Comparison of ENCODE assay signal across 1 cellular context in the genomic region with DNA sequence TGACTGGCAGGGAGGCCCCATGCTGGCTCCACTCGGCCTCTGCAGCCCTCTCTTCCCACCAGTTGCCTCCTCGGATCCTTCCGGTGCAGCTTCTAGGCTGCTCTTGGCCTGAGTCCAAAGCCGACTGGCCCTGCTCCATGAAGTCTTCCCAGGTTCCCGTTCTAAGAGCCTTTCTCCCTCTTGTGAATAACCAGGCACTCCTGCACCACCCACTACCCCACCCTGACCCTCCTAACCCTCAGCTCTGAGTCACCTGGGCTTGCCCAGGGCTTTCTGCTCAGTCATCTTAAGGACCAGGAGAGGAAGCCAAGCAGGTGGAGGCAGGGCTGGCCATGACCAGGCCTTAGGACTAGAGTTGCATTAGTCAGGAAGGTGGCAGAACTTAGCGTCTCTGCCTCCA.
TF ChIP-seq lines count a peak whose summit lies in the region.

No MANE protein-coding gene starts in this region.

TF ChIP-seq in K562, 482 proteins besides CTCF, POLR2A, EP300 and RAD21 (continued from another document and continues in another):
- TF ChIP-seq TSHZ1 (CRISPR knock-in tag; IDR thresholded peaks at IDR 0.05) (no peak), CCAR2 (IDR thresholded peaks at IDR 0.05; ENCODE audit: low read depth, low read length) (no peak), FUS (optimal IDR thresholded peaks at IDR 0.05; ENCODE audit: low read depth, low read length) (no peak), SIN3A (IDR thresholded peaks at IDR 0.05; ENCODE audit: borderline replicate concordance in 2 of 2, control insufficient read depth in 1 of 2, low read depth in 2 of 2, low read length in 2 of 2) (no peak), ZNF696 (CRISPR knock-in tag; conservative IDR thresholded peaks at IDR 0.05) (no peak), JUN (IDR thresholded peaks at IDR 0.05; ENCODE audit: borderline replicate concordance, low read depth, low read length) (peak; percentile 23; the same call in 1 of the 2 replicates), JUN (CRISPR knock-in tag; IDR thresholded peaks at IDR 0.05; ENCODE audit: borderline replicate concordance) (no peak), CAMTA2 (CRISPR knock-in tag; conservative IDR thresholded peaks at IDR 0.05) (no peak), MTA3 (IDR thresholded peaks at IDR 0.05; ENCODE audit: borderline replicate concordance) (peak; percentile 36; the same call in 1 of the 2 replicates), ESRRA (IDR thresholded peaks at IDR 0.05; ENCODE audit: borderline replicate concordance, low read depth) (no peak), GATA2 (CRISPR knock-in tag; IDR thresholded peaks at IDR 0.05) (no peak), ZNF668 (CRISPR knock-in tag; IDR thresholded peaks at IDR 0.05) (no peak), ZNF707 (CRISPR knock-in tag; conservative IDR thresholded peaks at IDR 0.05) (no peak), HSF4 (CRISPR knock-in tag; IDR thresholded peaks at IDR 0.05; ENCODE audit: borderline replicate concordance) (no peak), SAFB (IDR thresholded peaks at IDR 0.05; ENCODE audit: borderline replicate concordance, low read depth, low read length) (no peak), PCBP1 (IDR thresholded peaks at IDR 0.05; ENCODE audit: low read depth, low read length, poor library complexity, severe bottlenecking) (no peak), ZFPM2 (CRISPR knock-in tag; IDR thresholded peaks at IDR 0.05) (no peak), SP1 (CRISPR knock-in tag; IDR thresholded peaks at IDR 0.05) (no peak), TBL1XR1 (IDR thresholded peaks at IDR 0.05; ENCODE audit: low read length in 2 of 2) (no peak), JUND (IDR thresholded peaks at IDR 0.05; ENCODE audit: borderline replicate concordance, low read depth, low read length) (peak; percentile 66; the same call in 1 of the 2 replicates), JUND (tag; IDR thresholded peaks at IDR 0.05; ENCODE audit: borderline replicate concordance, low read depth, low read length) (peak; percentile 59; the same call in 1 of the 3 replicates), SRSF3 (IDR thresholded peaks at IDR 0.05; ENCODE audit: insufficient read depth, low read length) (no peak), KAT2B (IDR thresholded peaks at IDR 0.05; ENCODE audit: low read depth, low read length) (no peak), SIX5 (IDR thresholded peaks at IDR 0.05; ENCODE audit: borderline replicate concordance in 1 of 2, insufficient read depth in 1 of 2, low read depth in 1 of 2, low read length in 2 of 2) (no peak), XRCC4 (IDR thresholded peaks at IDR 0.05; ENCODE audit: extremely low read depth, insufficient read depth, insufficient read length) (no peak), ZNF384 (IDR thresholded peaks at IDR 0.05; ENCODE audit: low read depth, low read length) (no peak), POLR2AphosphoS5 (IDR thresholded peaks at IDR 0.05; ENCODE audit: control insufficient read depth, insufficient read depth, low read depth, low read length) (no peak), ZNF274 (IDR thresholded peaks at IDR 0.05; ENCODE audit: borderline replicate concordance, low read depth, low read length) (no peak), SREBF2 (CRISPR knock-in tag; IDR thresholded peaks at IDR 0.05) (no peak), NEUROD1 (IDR thresholded peaks at IDR 0.05; ENCODE audit: borderline replicate concordance, low read depth, low read length, partially characterized antibody) (peak; percentile 34), C11orf30 (IDR thresholded peaks at IDR 0.05; ENCODE audit: low read depth) (peak; percentile 89), RNF219 (CRISPR knock-in tag; IDR thresholded peaks at IDR 0.05) (no peak), PHB (CRISPR knock-in tag; IDR thresholded peaks at IDR 0.05) (no peak), CHD2 (IDR thresholded peaks at IDR 0.05; ENCODE audit: low read depth, low read length) (no peak), HIVEP1 (CRISPR knock-in tag; IDR thresholded peaks at IDR 0.05) (no peak), NFE2 (IDR thresholded peaks at IDR 0.05; ENCODE audit: low read depth) (peak; percentile 92), MCM5 (IDR thresholded peaks at IDR 0.05; ENCODE audit: low read depth) (no peak), CBFA2T2 (conservative IDR thresholded peaks at IDR 0.05) (no peak), TRIM24 (IDR thresholded peaks at IDR 0.05) (no peak), NRF1 (conservative IDR thresholded peaks at IDR 0.05 in 1 of 2, IDR thresholded peaks at IDR 0.05 in 1 of 2) (peak; percentile 54 to 59), ZFP30 (CRISPR knock-in tag; IDR thresholded peaks at IDR 0.05; ENCODE audit: borderline replicate concordance) (no peak), GATAD2B (IDR thresholded peaks at IDR 0.05; ENCODE audit: borderline replicate concordance) (no peak)
- TF ChIP-seq, protein P1, sequence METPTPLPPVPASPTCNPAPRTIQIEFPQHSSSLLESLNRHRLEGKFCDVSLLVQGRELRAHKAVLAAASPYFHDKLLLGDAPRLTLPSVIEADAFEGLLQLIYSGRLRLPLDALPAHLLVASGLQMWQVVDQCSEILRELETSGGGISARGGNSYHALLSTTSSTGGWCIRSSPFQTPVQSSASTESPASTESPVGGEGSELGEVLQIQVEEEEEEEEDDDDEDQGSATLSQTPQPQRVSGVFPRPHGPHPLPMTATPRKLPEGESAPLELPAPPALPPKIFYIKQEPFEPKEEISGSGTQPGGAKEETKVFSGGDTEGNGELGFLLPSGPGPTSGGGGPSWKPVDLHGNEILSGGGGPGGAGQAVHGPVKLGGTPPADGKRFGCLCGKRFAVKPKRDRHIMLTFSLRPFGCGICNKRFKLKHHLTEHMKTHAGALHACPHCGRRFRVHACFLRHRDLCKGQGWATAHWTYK (CRISPR knock-in tag; IDR thresholded peaks at IDR 0.05), result no peak
- TF ChIP-seq, protein P2, sequence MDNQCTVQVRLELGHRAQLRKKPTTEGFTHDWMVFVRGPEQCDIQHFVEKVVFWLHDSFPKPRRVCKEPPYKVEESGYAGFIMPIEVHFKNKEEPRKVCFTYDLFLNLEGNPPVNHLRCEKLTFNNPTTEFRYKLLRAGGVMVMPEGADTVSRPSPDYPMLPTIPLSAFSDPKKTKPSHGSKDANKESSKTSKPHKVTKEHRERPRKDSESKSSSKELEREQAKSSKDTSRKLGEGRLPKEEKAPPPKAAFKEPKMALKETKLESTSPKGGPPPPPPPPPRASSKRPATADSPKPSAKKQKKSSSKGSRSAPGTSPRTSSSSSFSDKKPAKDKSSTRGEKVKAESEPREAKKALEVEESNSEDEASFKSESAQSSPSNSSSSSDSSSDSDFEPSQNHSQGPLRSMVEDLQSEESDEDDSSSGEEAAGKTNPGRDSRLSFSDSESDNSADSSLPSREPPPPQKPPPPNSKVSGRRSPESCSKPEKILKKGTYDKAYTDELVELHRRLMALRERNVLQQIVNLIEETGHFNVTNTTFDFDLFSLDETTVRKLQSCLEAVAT (IDR thresholded peaks at IDR 0.05), result no peak
- TF ChIP-seq, protein P3, sequence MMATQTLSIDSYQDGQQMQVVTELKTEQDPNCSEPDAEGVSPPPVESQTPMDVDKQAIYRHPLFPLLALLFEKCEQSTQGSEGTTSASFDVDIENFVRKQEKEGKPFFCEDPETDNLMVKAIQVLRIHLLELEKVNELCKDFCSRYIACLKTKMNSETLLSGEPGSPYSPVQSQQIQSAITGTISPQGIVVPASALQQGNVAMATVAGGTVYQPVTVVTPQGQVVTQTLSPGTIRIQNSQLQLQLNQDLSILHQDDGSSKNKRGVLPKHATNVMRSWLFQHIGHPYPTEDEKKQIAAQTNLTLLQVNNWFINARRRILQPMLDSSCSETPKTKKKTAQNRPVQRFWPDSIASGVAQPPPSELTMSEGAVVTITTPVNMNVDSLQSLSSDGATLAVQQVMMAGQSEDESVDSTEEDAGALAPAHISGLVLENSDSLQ (IDR thresholded peaks at IDR 0.05), result peak; percentile 22; the same call in 1 of the 2 replicates
- TF ChIP-seq, protein P4, sequence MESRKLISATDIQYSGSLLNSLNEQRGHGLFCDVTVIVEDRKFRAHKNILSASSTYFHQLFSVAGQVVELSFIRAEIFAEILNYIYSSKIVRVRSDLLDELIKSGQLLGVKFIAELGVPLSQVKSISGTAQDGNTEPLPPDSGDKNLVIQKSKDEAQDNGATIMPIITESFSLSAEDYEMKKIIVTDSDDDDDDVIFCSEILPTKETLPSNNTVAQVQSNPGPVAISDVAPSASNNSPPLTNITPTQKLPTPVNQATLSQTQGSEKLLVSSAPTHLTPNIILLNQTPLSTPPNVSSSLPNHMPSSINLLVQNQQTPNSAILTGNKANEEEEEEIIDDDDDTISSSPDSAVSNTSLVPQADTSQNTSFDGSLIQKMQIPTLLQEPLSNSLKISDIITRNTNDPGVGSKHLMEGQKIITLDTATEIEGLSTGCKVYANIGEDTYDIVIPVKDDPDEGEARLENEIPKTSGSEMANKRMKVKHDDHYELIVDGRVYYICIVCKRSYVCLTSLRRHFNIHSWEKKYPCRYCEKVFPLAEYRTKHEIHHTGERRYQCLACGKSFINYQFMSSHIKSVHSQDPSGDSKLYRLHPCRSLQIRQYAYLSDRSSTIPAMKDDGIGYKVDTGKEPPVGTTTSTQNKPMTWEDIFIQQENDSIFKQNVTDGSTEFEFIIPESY (CRISPR knock-in tag; IDR thresholded peaks at IDR 0.05), result no peak
- TF ChIP-seq, protein P5, sequence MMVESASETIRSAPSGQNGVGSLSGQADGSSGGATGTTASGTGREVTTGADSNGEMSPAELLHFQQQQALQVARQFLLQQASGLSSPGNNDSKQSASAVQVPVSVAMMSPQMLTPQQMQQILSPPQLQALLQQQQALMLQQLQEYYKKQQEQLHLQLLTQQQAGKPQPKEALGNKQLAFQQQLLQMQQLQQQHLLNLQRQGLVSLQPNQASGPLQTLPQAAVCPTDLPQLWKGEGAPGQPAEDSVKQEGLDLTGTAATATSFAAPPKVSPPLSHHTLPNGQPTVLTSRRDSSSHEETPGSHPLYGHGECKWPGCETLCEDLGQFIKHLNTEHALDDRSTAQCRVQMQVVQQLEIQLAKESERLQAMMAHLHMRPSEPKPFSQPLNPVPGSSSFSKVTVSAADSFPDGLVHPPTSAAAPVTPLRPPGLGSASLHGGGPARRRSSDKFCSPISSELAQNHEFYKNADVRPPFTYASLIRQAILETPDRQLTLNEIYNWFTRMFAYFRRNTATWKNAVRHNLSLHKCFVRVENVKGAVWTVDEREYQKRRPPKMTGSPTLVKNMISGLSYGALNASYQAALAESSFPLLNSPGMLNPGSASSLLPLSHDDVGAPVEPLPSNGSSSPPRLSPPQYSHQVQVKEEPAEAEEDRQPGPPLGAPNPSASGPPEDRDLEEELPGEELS (CRISPR knock-in tag; IDR thresholded peaks at IDR 0.05; ENCODE audit: borderline replicate concordance), result no peak
- TF ChIP-seq, protein P6, sequence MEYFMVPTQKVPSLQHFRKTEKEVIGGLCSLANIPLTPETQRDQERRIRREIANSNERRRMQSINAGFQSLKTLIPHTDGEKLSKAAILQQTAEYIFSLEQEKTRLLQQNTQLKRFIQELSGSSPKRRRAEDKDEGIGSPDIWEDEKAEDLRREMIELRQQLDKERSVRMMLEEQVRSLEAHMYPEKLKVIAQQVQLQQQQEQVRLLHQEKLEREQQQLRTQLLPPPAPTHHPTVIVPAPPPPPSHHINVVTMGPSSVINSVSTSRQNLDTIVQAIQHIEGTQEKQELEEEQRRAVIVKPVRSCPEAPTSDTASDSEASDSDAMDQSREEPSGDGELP (CRISPR knock-in tag; IDR thresholded peaks at IDR 0.05; ENCODE audit: borderline replicate concordance), result peak; percentile 44; the same call in 1 of the 2 replicates
- TF ChIP-seq, protein P7, sequence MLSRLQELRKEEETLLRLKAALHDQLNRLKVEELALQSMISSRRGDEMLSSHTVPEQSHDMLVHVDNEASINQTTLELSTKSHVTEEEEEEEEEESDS (CRISPR knock-in tag; IDR thresholded peaks at IDR 0.05), result no peak
- TF ChIP-seq, protein P8, sequence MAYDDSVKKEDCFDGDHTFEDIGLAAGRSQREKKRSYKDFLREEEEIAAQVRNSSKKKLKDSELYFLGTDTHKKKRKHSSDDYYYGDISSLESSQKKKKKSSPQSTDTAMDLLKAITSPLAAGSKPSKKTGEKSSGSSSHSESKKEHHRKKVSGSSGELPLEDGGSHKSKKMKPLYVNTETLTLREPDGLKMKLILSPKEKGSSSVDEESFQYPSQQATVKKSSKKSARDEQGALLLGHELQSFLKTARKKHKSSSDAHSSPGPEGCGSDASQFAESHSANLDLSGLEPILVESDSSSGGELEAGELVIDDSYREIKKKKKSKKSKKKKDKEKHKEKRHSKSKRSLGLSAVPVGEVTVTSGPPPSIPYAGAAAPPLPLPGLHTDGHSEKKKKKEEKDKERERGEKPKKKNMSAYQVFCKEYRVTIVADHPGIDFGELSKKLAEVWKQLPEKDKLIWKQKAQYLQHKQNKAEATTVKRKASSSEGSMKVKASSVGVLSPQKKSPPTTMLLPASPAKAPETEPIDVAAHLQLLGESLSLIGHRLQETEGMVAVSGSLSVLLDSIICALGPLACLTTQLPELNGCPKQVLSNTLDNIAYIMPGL (CRISPR knock-in tag; IDR thresholded peaks at IDR 0.05), result no peak
